ENCODE assay signal across 22 cellular contexts in the genomic region with DNA sequence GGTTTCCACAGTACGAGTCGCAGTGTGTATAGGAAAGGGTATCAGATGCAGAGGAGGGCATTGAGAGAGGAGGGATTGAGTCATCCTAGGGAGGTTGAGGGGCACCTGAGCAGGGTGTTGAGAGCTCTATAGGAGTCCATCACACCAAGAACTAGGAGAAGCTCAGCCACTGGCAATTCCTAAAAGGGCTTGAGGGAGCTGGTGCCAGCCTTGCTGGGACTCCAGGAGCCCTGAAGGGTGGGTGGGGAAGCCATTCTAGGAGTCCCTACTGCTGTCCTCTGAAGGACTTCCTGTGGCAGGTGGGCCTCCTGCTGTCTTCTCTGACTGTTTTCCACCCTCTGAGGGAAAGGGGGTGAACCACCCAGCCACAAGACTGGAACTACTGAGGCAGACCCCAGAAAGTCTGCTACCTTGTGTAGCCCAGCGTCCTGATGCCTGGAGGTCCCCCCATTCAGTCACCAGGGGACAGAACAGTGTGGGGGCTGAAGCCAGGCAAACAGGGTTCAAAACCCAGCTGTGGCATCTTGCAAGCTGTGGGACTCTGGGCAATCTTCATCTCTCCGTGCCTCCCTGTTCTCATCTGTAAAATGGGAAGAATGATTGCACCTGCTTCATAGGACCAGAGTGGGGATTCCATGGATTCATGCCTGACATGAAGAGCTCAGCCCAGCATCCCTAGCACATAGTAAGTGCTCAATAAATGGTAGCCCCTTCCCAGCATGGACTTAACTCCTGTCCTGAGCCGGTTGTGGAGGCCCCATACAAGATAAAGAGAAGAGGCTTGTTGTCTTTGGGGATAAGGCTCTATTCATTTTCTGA.
DNase-seq lines count a peak whose midpoint lies in the region; ATAC-seq, FAIRE-seq and TF ChIP-seq lines count a peak whose summit lies in the region.
"Had no signal": no experiment of that assay in that cellular context is flagged by ENCODE, and none has a peak within 500 bp of the region (broad histone marks: within the 10 kb centered on the region; RNA-seq: fewer than 3 reads in every experiment).

No MANE protein-coding gene starts in this region.

- POLR2A ChIA-PET in RWPE1 (lab: Yijun Ruan, JAX; ENCODE audit: low non-redundant PET): no interaction called here

- H3K27me3 Mint-ChIP-seq in endothelial cell (ENCODE audit: unreplicated experiment) (peaks cover 14% of the 10 kb centered on the region), type B pancreatic cell (no peaks in the 10 kb centered on the region)
- H3K27me3 Mint-ChIP-seq in effector memory CD8-positive, alpha-beta T cell: peaks cover 0 to 19% of the 10 kb centered on the region in 2 donors
- H3K27me3 Mint-ChIP-seq: progenitor cell of endocrine pancreas had no signal

- FAIRE-seq in urothelium cell line (lab: Jason Lieb, UNC): no peak
- FAIRE-seq: GM12878 had no signal

- CTCF ChIA-PET in RWPE1 (lab: Yijun Ruan, JAX): interaction anchor here (1.0 to 1.1 kb wide), 2 partner anchors 10 to 13 kb away, joined by 3 to 4 read pairs; no protein-coding TSS in a partner anchor

- no peak overlapping the region for H3K4me3 Mint-ChIP-seq in endothelial cell (ENCODE audit: unreplicated experiment)
- H3K4me3 Mint-ChIP-seq in type B pancreatic cell: no peak overlapping the region
- H3K4me3 Mint-ChIP-seq in effector memory CD8-positive, alpha-beta T cell: no peak overlapping the region
- H3K4me3 Mint-ChIP-seq: T-helper 2 cell treated with Interferon-gamma antibody and Interleukin-4, amounts not matched to agents 5 μg/mL and 100 μg/mL, for 36 hours; WTC11 had no signal

- no peaks in the 10 kb centered on the region for H3K36me3 Mint-ChIP-seq in endothelial cell (ENCODE audit: low read depth, unreplicated experiment)
- no peaks in the 10 kb centered on the region for H3K36me3 Mint-ChIP-seq in type B pancreatic cell
- H3K36me3 Mint-ChIP-seq in effector memory CD8-positive, alpha-beta T cell (ENCODE audit: insufficient read depth): peaks cover 2% of the 10 kb centered on the region

- ATAC-seq in effector memory CD8-positive, alpha-beta T cell (replicated peaks): no peak
- ATAC-seq: GM12878, WTC11 had no signal

- DNase-seq in stimulated activated CD4-positive, alpha-beta T cell treated with anti-CD3 and anti-CD28 coated beads, Interleukin-1b, Interleukin-23, amount 100 ng/mL, for 48 hours: peak; percentile 31
- no peak for DNase-seq in stimulated activated CD4-positive, alpha-beta T cell treated with anti-CD3 and anti-CD28 coated beads, Interleukin-15, amount 100 ng/mL, for 24 hours
- DNase-seq in RWPE1 (ENCODE audit: low spot score): no peak
- DNase-seq in endothelial cell (ENCODE audit: low spot score): no peak
- no peak for DNase-seq in type B pancreatic cell (ENCODE audit: extremely low spot score, unreplicated experiment)
- DNase-seq in urothelium cell line (ENCODE audit: low spot score): no peak
- no peak for DNase-seq in effector memory CD8-positive, alpha-beta T cell
- DNase-seq in NCI-H1048 (lab: John Stamatoyannopoulos, UW): no peak
- DNase-seq: amygdala; BE2C; effector memory CD4-positive, alpha-beta T cell; GF-D8; head of caudate nucleus; Kasumi-1; NCI-H526 treated with DMSO at 0.1 percent for 48 hours; OCI-M1 had no signal

- TF ChIP-seq CTCF in RWPE1 (conservative IDR thresholded peaks at IDR 0.05; ENCODE audit: low read depth): no peak
- TF ChIP-seq CTCF in endothelial cell (IDR thresholded peaks at IDR 0.05; ENCODE audit: unreplicated experiment): no peak
- TF ChIP-seq CTCF in type B pancreatic cell (conservative IDR thresholded peaks at IDR 0.05): no peak

- no peaks in the 10 kb centered on the region for H3K9me3 Mint-ChIP-seq in endothelial cell (ENCODE audit: unreplicated experiment)
- H3K9me3 Mint-ChIP-seq in type B pancreatic cell: no peaks in the 10 kb centered on the region
- H3K9me3 Mint-ChIP-seq in effector memory CD8-positive, alpha-beta T cell: no peaks in the 10 kb centered on the region
- H3K9me3 Mint-ChIP-seq: T-helper 2 cell treated with Interferon-gamma antibody and Interleukin-4, amounts not matched to agents 5 μg/mL and 100 μg/mL, for 36 hours had no signal

- H3K27ac ChIP-seq in RWPE1: peak overlapping the region; percentile 61
- H3K27ac ChIP-seq: SJSA1, thoracic aorta had no signal

- H3K27ac Mint-ChIP-seq in endothelial cell (ENCODE audit: unreplicated experiment): peak overlapping the region; percentile 94
- H3K27ac Mint-ChIP-seq in type B pancreatic cell: peak overlapping the region; percentile 56
- peak overlapping the region in 1 of 2 donors; percentile 10 for H3K27ac Mint-ChIP-seq in effector memory CD8-positive, alpha-beta T cell
- H3K27ac Mint-ChIP-seq: progenitor cell of endocrine pancreas; T-helper 2 cell treated with Interferon-gamma antibody and Interleukin-4, amounts not matched to agents 5 μg/mL and 100 μg/mL, for 36 hours; WTC11 had no signal

- peaks cover 48% of the 10 kb centered on the region for H3K4me1 Mint-ChIP-seq in endothelial cell (ENCODE audit: unreplicated experiment)
- peaks cover 39% of the 10 kb centered on the region for H3K4me1 Mint-ChIP-seq in type B pancreatic cell (ENCODE audit: unreplicated experiment)
- H3K4me1 Mint-ChIP-seq in effector memory CD8-positive, alpha-beta T cell (ENCODE audit: low read depth in 2 of 2): peaks cover 4 to 14% of the 10 kb centered on the region in 2 donors
